ENCODE assay signal across 8 cellular contexts in the genomic region with DNA sequence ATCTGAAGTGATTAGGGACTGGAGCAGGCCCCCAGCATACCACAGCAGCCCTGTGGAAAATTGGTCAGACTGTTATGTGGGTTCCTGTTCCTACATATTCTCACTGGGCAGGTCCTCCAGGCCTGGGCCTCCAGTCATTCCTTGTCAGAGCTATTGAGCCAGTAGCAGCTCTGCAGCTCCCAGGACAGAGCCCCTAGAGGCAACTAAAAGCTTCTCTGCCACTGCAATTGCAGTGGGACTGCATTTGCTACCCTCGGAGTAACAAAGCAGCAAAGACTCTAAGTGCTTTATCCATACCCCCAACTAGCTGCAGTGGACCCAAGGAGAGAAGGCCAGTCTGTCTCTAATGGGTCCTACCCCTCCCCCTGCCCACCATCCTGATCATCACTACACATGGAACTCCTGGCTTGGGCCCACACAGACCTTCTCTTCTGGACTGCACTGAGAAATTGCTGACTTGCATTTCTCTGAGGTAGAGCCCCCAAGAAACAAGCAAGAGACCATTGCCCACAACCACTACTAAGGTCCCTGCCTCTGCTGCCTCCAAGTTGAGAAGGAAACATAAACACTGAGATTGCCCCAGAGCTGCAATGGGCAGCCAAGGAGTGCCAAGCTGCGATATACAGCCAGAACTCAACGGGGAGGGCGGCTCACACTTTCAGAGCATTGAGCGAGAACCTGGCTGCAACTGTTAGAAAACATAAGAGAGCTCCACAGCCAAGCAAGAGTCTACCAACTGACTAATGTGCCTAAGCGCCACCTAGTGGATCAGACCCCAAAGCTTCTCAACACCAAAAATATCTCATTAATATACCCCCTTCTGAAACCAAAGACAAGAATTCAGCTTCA.
DNase-seq lines count a peak whose midpoint lies in the region; ATAC-seq and TF ChIP-seq lines count a peak whose summit lies in the region.

No MANE protein-coding gene starts in this region.

- DNase-seq in AG09309 (ENCODE audit: low read depth) = no peak
- peak; percentile 71 for DNase-seq in MM.1S
- peak; percentile 64 for DNase-seq in SKM-1 treated with dmso at 0.1 percent for 144 hours (lab: John Stamatoyannopoulos, UW; ENCODE audit: unreplicated experiment)
- peak; percentile 75 for DNase-seq in iPS DF 4.7 (ENCODE audit: extremely low read depth, low spot score)
- no peak for DNase-seq in upper lobe of right lung
- no peak for DNase-seq in coronary artery (ENCODE audit: low spot score)

- no peak overlapping the region for H2AFZ ChIP-seq in MM.1S (ENCODE audit: low read length)

- intact Hi-C loops in upper lobe of right lung (cut with DNase I) = no loop called here

- no peaks in the 10 kb centered on the region for H4K20me1 ChIP-seq in MM.1S (ENCODE audit: insufficient read depth, low read length)

- H3K27ac ChIP-seq in MM.1S (ENCODE audit: low read length) = no peak overlapping the region
- H3K27ac ChIP-seq in upper lobe of right lung = no peak overlapping the region
- H3K27ac ChIP-seq in coronary artery = no peak overlapping the region

- H3K27me3 ChIP-seq in MM.1S (replicated peaks; ENCODE audit: insufficient read depth, low read length) (no peaks in the 10 kb centered on the region), upper lobe of right lung (no peaks in the 10 kb centered on the region)

- no peaks in the 10 kb centered on the region for H3K9me3 ChIP-seq in MM.1S (replicated peaks; ENCODE audit: insufficient read depth, low read length)
- H3K9me3 ChIP-seq in upper lobe of right lung = no peaks in the 10 kb centered on the region

- TF ChIP-seq CTCF in AG09309 (IDR thresholded peaks at IDR 0.05; ENCODE audit: control insufficient read depth, insufficient read depth, low read depth, low read length, missing control alignments) (peak; percentile 15), MM.1S (IDR thresholded peaks at IDR 0.05; ENCODE audit: low read length) (peak; percentile 59), upper lobe of right lung (IDR thresholded peaks at IDR 0.05) (peak; percentile 58), coronary artery (IDR thresholded peaks at IDR 0.05) (no peak)

- H3K36me3 ChIP-seq in MM.1S (replicated peaks; ENCODE audit: insufficient read depth, low read length) (no peaks in the 10 kb centered on the region), upper lobe of right lung (no peaks in the 10 kb centered on the region)

- peak; percentile 82 for ATAC-seq in GM18498 (IDR thresholded peaks at IDR 0.05; ENCODE audit: unreplicated experiment)
- ATAC-seq in HG02678 (IDR thresholded peaks at IDR 0.05; ENCODE audit: unreplicated experiment) = peak; percentile 75
- ATAC-seq in upper lobe of right lung = peak; percentile 87

- H3K4me3 ChIP-seq in AG09309 (ENCODE audit: control insufficient read depth, low read depth, low read length) (no peak overlapping the region), MM.1S (ENCODE audit: low read length) (no peak overlapping the region), upper lobe of right lung (no peak overlapping the region), coronary artery (no peak overlapping the region)

- H3K4me2 ChIP-seq in MM.1S (ENCODE audit: low read depth, low read length) = no peak overlapping the region

- no peaks in the 10 kb centered on the region for H3F3A ChIP-seq in MM.1S (ENCODE audit: insufficient read depth, low read length)

- H3K79me2 ChIP-seq in MM.1S (ENCODE audit: low read length) = no peaks in the 10 kb centered on the region

- H3K9me2 ChIP-seq in MM.1S (replicated peaks; ENCODE audit: insufficient read depth, low read length) = no peaks in the 10 kb centered on the region

- H3K4me1 ChIP-seq in MM.1S (ENCODE audit: low read length) (no peaks in the 10 kb centered on the region), upper lobe of right lung (no peaks in the 10 kb centered on the region)

- no peak overlapping the region for H3K9ac ChIP-seq in MM.1S (ENCODE audit: low read length)

Comparison
In these comparisons a context has a peak if more than half of its experiments do, and no peak if none do; other contexts are left out.
1. DNase-seq: peak in MM.1S (single experiment), SKM-1 treated with dmso at 0.1 percent for 144 hours (single experiment) and iPS DF 4.7 (single experiment); none in AG09309 (single experiment), upper lobe of right lung (single experiment) and coronary artery (single experiment).
2. Peak in every context shown above with its lines, with median percentiles within 50 percentile points of each other: ATAC-seq.